1 cellular context compared by ENCODE assay signal in the genomic region with DNA sequence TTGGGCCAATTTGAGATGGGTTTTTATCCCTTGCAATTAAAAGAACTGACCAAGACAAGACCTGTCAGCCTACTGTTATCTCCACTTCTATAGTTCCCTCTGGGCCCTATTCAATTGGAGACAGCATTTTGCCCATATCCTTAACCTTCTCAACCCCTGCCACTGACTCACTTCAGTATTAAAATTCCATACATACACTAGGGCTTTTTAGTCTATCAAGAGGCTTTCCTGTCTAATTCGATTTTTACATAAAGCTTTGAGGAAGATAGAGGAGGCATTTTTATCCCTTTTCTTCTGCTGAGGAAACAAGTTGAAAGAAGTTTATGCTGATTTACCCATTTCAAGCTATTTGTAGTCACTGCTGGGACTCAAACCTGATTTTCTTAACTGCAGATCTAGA.
TF ChIP-seq lines count a peak whose summit lies in the region.

No MANE protein-coding gene starts in this region.

TF ChIP-seq in SK-N-SH, 30 proteins besides CTCF, POLR2A, EP300 and RAD21 (continued from another document):
- TF ChIP-seq, protein P1, sequence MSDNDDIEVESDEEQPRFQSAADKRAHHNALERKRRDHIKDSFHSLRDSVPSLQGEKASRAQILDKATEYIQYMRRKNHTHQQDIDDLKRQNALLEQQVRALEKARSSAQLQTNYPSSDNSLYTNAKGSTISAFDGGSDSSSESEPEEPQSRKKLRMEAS (IDR thresholded peaks at IDR 0.05; ENCODE audit: low read depth), result no peak
- TF ChIP-seq SIN3A (IDR thresholded peaks at IDR 0.05; ENCODE audit: borderline replicate concordance, low read depth, low read length) (no peak), GATA2 (CRISPR knock-in tag; IDR thresholded peaks at IDR 0.05) (no peak), JUND (IDR thresholded peaks at IDR 0.05) (peak; percentile 42), TEAD4 (IDR thresholded peaks at IDR 0.05; ENCODE audit: borderline replicate concordance, insufficient read depth) (no peak), FOSL2 (IDR thresholded peaks at IDR 0.05; ENCODE audit: borderline replicate concordance, low read depth) (peak; percentile 44; the same call in 1 of the 2 replicates), YY1 (IDR thresholded peaks at IDR 0.05; ENCODE audit: low read depth) (no peak), MEF2A (IDR thresholded peaks at IDR 0.05; ENCODE audit: borderline replicate concordance, low read depth) (no peak)
- TF ChIP-seq, protein P2, sequence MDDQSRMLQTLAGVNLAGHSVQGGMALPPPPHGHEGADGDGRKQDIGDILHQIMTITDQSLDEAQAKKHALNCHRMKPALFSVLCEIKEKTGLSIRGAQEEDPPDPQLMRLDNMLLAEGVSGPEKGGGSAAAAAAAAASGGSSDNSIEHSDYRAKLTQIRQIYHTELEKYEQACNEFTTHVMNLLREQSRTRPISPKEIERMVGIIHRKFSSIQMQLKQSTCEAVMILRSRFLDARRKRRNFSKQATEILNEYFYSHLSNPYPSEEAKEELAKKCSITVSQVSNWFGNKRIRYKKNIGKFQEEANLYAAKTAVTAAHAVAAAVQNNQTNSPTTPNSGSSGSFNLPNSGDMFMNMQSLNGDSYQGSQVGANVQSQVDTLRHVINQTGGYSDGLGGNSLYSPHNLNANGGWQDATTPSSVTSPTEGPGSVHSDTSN (IDR thresholded peaks at IDR 0.05), result peak; percentile 74
